8 cellular contexts compared by ENCODE assay signal in the genomic region with DNA sequence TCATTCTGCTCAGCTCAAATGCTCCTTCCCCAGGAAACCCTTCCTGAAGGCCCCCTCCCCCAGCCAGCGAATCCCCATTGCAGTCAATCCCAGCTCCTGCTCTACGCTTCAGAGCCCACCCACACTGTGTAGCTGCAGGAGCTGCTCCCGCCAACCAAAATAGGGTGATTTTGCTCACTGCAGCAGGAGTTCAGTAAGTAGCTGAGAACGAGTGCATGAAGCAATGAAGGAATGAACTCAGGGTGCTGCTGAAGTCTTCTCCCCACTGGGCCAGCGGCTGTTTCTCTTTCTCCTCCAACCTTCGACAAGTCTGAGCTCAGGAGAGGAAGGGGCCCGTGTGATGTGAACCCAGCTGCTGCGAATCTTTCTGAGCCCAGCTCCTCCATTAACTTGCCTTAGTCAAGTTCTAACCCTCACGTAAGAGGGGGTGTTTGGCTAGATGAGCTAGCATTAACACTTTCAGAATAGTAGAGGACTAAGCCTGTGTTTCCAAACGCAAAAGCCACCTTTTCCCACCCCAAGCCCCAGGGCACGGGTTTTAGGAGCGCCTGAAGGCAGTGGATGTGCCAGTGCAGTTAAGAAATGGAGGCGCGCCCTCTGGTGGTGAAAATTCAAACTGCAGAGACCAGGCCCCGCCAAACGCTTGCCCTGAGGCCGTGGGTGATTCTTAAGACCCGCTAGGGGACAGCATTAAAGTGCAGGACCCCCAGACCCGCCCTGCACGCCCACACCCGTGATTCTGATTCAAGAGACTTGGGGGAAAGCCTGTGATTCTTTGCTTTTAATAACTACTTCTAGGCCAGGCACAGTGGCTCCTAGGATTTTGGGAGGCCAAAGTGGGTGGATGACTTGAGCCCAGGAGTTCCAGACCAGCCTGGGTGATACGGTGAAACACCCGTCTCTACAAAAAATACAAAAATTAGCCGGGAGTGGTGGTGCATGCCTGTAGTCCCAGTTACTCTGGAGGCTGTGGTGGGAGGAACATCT. TPM values are rescaled to one million over a fixed set of nuclear protein-coding genes. Genes with fewer than 3 reads are reported as not detected.
DNase-seq lines count a peak whose midpoint lies in the region; TF ChIP-seq lines count a peak whose summit lies in the region.

No MANE protein-coding gene starts in this region.

- no peaks in the 10 kb centered on the region for H3K79me1 ChIP-seq in mesenchymal stem cell (replicated peaks; ENCODE audit: low read length, poor library complexity, severe bottlenecking)

- H2BK120ac ChIP-seq in mesenchymal stem cell (ENCODE audit: low read depth, low read length), result no peak overlapping the region

- no peak overlapping the region for H2AK5ac ChIP-seq in mesenchymal stem cell (ENCODE audit: low read length, severe bottlenecking)

- TF ChIP-seq POLR2A in NB4 (IDR thresholded peaks at IDR 0.05; ENCODE audit: extremely low read depth, insufficient read length), result no peak

- no peak overlapping the region for H2BK12ac ChIP-seq in mesenchymal stem cell (ENCODE audit: low read length in 2 of 2)

- WGBS in mesenchymal stem cell, result 35% methylated on average over 22 of the region's 24 CpGs

- H3K23ac ChIP-seq in mesenchymal stem cell (ENCODE audit: low read length in 2 of 2), result no peak overlapping the region

- H2BK5ac ChIP-seq in mesenchymal stem cell (ENCODE audit: low read depth, low read length, poor library complexity, severe bottlenecking), result no peak overlapping the region

- no peak overlapping the region for H2BK15ac ChIP-seq in mesenchymal stem cell (ENCODE audit: low read depth, poor library complexity, severe bottlenecking)

- H3K27ac ChIP-seq in dorsolateral prefrontal cortex (no peak overlapping the region), mesenchymal stem cell (ENCODE audit: low read length, poor library complexity, severe bottlenecking) (no peak overlapping the region)

- peaks cover 1% of the 10 kb centered on the region for H3K4me1 ChIP-seq in mesenchymal stem cell (ENCODE audit: control insufficient read depth, insufficient read depth, low read depth, low read length)

- no peak overlapping the region for H3K9ac ChIP-seq in mesenchymal stem cell (ENCODE audit: low read length)

- no peak overlapping the region for H2AFZ ChIP-seq in mesenchymal stem cell (ENCODE audit: low read depth, low read length)

- H3K4me3 ChIP-seq in NB4 (ENCODE audit: low read depth, low read length), result no peak overlapping the region
- no peak overlapping the region for H3K4me3 ChIP-seq in dorsolateral prefrontal cortex
- H3K4me3 ChIP-seq in mesenchymal stem cell (ENCODE audit: insufficient read depth in 1 of 2, low read depth in 1 of 2, low read length in 2 of 2), result no peak overlapping the region
- no peak overlapping the region for H3K4me3 ChIP-seq in MG63

- intact Hi-C loops in dorsolateral prefrontal cortex (cut with DNase I), result loop anchor here in 1 of 2 donors (2.0 kb wide), 1 partner anchor 60 kb away; no protein-coding TSS in a partner anchor

- H3K4ac ChIP-seq in mesenchymal stem cell (ENCODE audit: low read depth in 1 of 2, low read length in 2 of 2), result no peak overlapping the region

- no peak overlapping the region for H4K8ac ChIP-seq in mesenchymal stem cell (ENCODE audit: low read length)

- peaks cover 5% of the 10 kb centered on the region for H3K9me3 ChIP-seq in mesenchymal stem cell (ENCODE audit: control insufficient read depth, low read length)
- no peaks in the 10 kb centered on the region for H3K9me3 ChIP-seq in MG63

- H4K91ac ChIP-seq in mesenchymal stem cell (ENCODE audit: low read length), result no peak overlapping the region

- no peaks in the 10 kb centered on the region for H3K36me3 ChIP-seq in mesenchymal stem cell (ENCODE audit: control insufficient read depth in 1 of 2, insufficient read depth in 2 of 2, low read depth in 1 of 2, low read length in 2 of 2)
- H3K36me3 ChIP-seq in MG63, result no peaks in the 10 kb centered on the region

- H3K4me2 ChIP-seq in mesenchymal stem cell (ENCODE audit: low read length, poor library complexity, severe bottlenecking), result no peak overlapping the region

- H3K14ac ChIP-seq in mesenchymal stem cell (ENCODE audit: low read length in 2 of 2), result no peak overlapping the region

- H3K18ac ChIP-seq in mesenchymal stem cell (ENCODE audit: low read depth in 1 of 2, low read length in 2 of 2), result no peak overlapping the region

- peaks cover 0 to 8% (median 0%) of the 10 kb centered on the region in 45 donors for H3K27me3 ChIP-seq in dorsolateral prefrontal cortex
- H3K27me3 ChIP-seq in mesenchymal stem cell (ENCODE audit: control insufficient read depth in 1 of 2, insufficient read depth in 1 of 2, low read length in 2 of 2), result peaks cover 0 to 13% of the 10 kb centered on the region in 2 experiments
- no peaks in the 10 kb centered on the region for H3K27me3 ChIP-seq in MG63

- TF ChIP-seq CTCF in NB4 (IDR thresholded peaks at IDR 0.05; ENCODE audit: low read depth, low read length) (peak; percentile 79), dorsolateral prefrontal cortex (IDR thresholded peaks at IDR 0.05 in 54 of 56, conservative IDR thresholded peaks at IDR 0.05 in 2 of 56; ENCODE audit: low read depth in 1 of 56, partially characterized antibody in 56 of 56) (peak; percentile 78 to 97 (median 91))

- DNase-seq in Ammon's horn (ENCODE audit: low spot score) (peak; percentile 46), GM19238 (ENCODE audit: insufficient read length, low spot score) (peak; percentile 34), NB4 (ENCODE audit: low read depth) (peak; percentile 64), dorsolateral prefrontal cortex (peak in 9 of 10 donors; percentile 30 to 79 (median 69)), mesenchymal stem cell (peak; percentile 1), MG63 (no peak)
- peak; percentile 77 for DNase-seq in activated CD4-positive, alpha-beta T cell treated with anti-CD3 and anti-CD28 coated beads for 48 hours
- peak; percentile 6 to 13 for DNase-seq in stimulated activated CD8-positive, alpha-beta memory T cell treated with anti-CD3 and anti-CD28 coated beads, Interleukin-7, amount 100 ng/mL, for 4 hours (ENCODE audit: low read depth in 2 of 2)

RNA-seq across cellular contexts. Expression of a gene that starts 11.9 kb away (rescaled TPM):
- not detected for total RNA-seq in dorsolateral prefrontal cortex
- not detected for polyA plus RNA-seq in mesenchymal stem cell (2013, experiment 1 of 2)
- polyA plus RNA-seq in mesenchymal stem cell (2013, experiment 2 of 2), result not detected
- not detected in 2 replicates for total RNA-seq in MG63 (2014; rRNA removed; shearing (Covaris generic); ENCODE audit: low replicate concordance)

RNA-seq across cellular contexts. Expression of a gene that starts 31.9 kb away (rescaled TPM):
- total RNA-seq in dorsolateral prefrontal cortex, result 1 to 10 TPM in 66 of 120 experiments, under 1 TPM in 38, not detected in 16; 0.18 to 9.1 (median 1.3) TPM
- not detected for polyA plus RNA-seq in mesenchymal stem cell (2013, experiment 1 of 2)
- not detected for polyA plus RNA-seq in mesenchymal stem cell (2013, experiment 2 of 2)
- total RNA-seq in MG63 (2014; rRNA removed; shearing (Covaris generic); ENCODE audit: low replicate concordance), result not detected in 2 replicates

RNA-seq across cellular contexts. Expression of a gene that starts 40.0 kb away (rescaled TPM):
- not detected for total RNA-seq in dorsolateral prefrontal cortex
- not detected for polyA plus RNA-seq in mesenchymal stem cell (2013, experiment 1 of 2)
- polyA plus RNA-seq in mesenchymal stem cell (2013, experiment 2 of 2), result not detected
- total RNA-seq in MG63 (2014; rRNA removed; shearing (Covaris generic); ENCODE audit: low replicate concordance), result not detected in 2 replicates
